Comparison of ENCODE assay signal across 11 cellular contexts in genomic region chr2:60834270-60834717, GRCh38. TPM values are rescaled to one million over a fixed set of nuclear protein-coding genes. Genes with fewer than 3 reads are reported as not detected.
A peak's percentile ranks its signal among the peaks of the same experiment; 100 is the strongest.
DNase-seq lines count a peak whose midpoint lies in the region; ATAC-seq and TF ChIP-seq lines count a peak whose summit lies in the region.
"Had no signal": no experiment of that assay in that cellular context is flagged by ENCODE, and none has a peak within 500 bp of the region (broad histone marks: within the 10 kb centered on the region; RNA-seq: fewer than 3 reads in every experiment).

No MANE protein-coding gene starts in this region.

- H3K27ac Mint-ChIP-seq in Calu3 (ENCODE audit: unreplicated experiment), result no peak overlapping the region

- in situ Hi-C loops in GM13977 (cut with MboI; ENCODE audit: low pct_unique_long_range_greater_than_20kb, low sequenced_read_pairs, unreplicated experiment) (no loop called here), KBM-7 (cut with MboI; ENCODE audit: low pct_unique_long_range_greater_than_20kb, low sequenced_read_pairs) (no loop called here)

- H3K4me1 Mint-ChIP-seq in Calu3 (ENCODE audit: low read depth, unreplicated experiment), result no peaks in the 10 kb centered on the region

- BruUV-seq in Calu3 (replicated peaks; lab: Mats Ljungman, UMichigan), result no TSS peak

- no peak overlapping the region for H3K4me3 Mint-ChIP-seq in Calu3 (ENCODE audit: low read depth, unreplicated experiment)

- H3K9me3 Mint-ChIP-seq in Calu3 (ENCODE audit: low read depth, unreplicated experiment), result no peaks in the 10 kb centered on the region
- H3K9me3 Mint-ChIP-seq: activated T-cell treated with anti-CD3 and anti-CD28 coated beads, Interleukin-2, amount 50 U/mL, for 4 hours had no signal

- intact Hi-C loops in Calu3 (cut with micrococcal nuclease; ENCODE audit: unreplicated experiment), result no loop called here

- peaks cover 5% of the 10 kb centered on the region for H3K36me3 Mint-ChIP-seq in Calu3 (ENCODE audit: insufficient read depth, unreplicated experiment)

- TF ChIP-seq CTCF in GM13977 (IDR thresholded peaks at IDR 0.05; ENCODE audit: extremely low read depth, insufficient read depth, missing control alignments) (no peak), fibroblast of pulmonary artery (IDR thresholded peaks at IDR 0.05; ENCODE audit: low read length, missing control alignments) (no peak), Calu3 (IDR thresholded peaks at IDR 0.05; ENCODE audit: unreplicated experiment) (no peak)

- DNase-seq in GM13977 (ENCODE audit: low spot score) (peak; percentile 53), fibroblast of pulmonary artery (ENCODE audit: low read depth) (peak; percentile 14), KBM-7 (no peak), NCI-H345 treated with DMSO at 0.1 percent for 48 hours (lab: John Stamatoyannopoulos, UW; ENCODE audit: unreplicated experiment) (no peak), Calu3 (no peak), NCI-H345 (lab: John Stamatoyannopoulos, UW) (no peak)
- DNase-seq: activated T-cell treated with anti-CD3 and anti-CD28 coated beads, Interleukin-2, amount 50 U/mL, for 4 hours; MM.1S; pancreas had no signal

- peaks cover 86% of the 10 kb centered on the region for H3K27me3 Mint-ChIP-seq in Calu3 (ENCODE audit: unreplicated experiment)

- CTCF ChIA-PET in Calu3 (lab: Charles Lee), result no interaction called here

- peak; percentile 39 for ATAC-seq in GM21447 (IDR thresholded peaks at IDR 0.05; ENCODE audit: unreplicated experiment)
- ATAC-seq in HG03354 (IDR thresholded peaks at IDR 0.05; ENCODE audit: poor library complexity, severe bottlenecking, unreplicated experiment), result peak; percentile 54
- ATAC-seq: activated T-cell treated with anti-CD3 and anti-CD28 coated beads, Interleukin-2, amount 50 U/mL, for 4 hours had no signal

- no peak overlapping the region for H3K4me3 ChIP-seq in fibroblast of pulmonary artery (replicated peaks; ENCODE audit: low read depth, low read length)
- H3K4me3 ChIP-seq: pancreas had no signal

RNA-seq across cellular contexts. Expression of gene REL, which starts 47.1 kb away (rescaled TPM):
- 20.3 and 23.4 TPM in 2 replicates for total RNA-seq in Calu3 (2022)

Comparison
In these comparisons a context has a peak if more than half of its experiments do, and no peak if none do; other contexts are left out.
1. DNase-seq: peak in GM13977 (single experiment) and fibroblast of pulmonary artery (single experiment); none in KBM-7 (single experiment), NCI-H345 treated with DMSO at 0.1 percent for 48 hours (single experiment), Calu3 (single experiment) and NCI-H345 (single experiment).